9 cellular contexts compared by ENCODE assay signal in genomic region chr9:130140701-130141100, GRCh38.
DNase-seq lines count a peak whose midpoint lies in the region; ATAC-seq, FAIRE-seq and TF ChIP-seq lines count a peak whose summit lies in the region.
"Had no signal": no experiment of that assay in that cellular context is flagged by ENCODE, and none has a peak within 500 bp of the region (broad histone marks: within the 10 kb centered on the region; RNA-seq: fewer than 3 reads in every experiment).

No MANE protein-coding gene starts in this region.

- H3K27me3 Mint-ChIP-seq in activated T-cell treated with anti-CD3 and anti-CD28 coated beads, Interleukin-2, amount 50 U/mL, for 24 hours = peaks cover 22% of the 10 kb centered on the region
- peaks cover 4% of the 10 kb centered on the region for H3K27me3 Mint-ChIP-seq in nephron (ENCODE audit: low read depth)
- H3K27me3 Mint-ChIP-seq in stimulated activated naive CD8-positive, alpha-beta T cell treated with anti-CD3 and anti-CD28 coated beads, Interleukin-15, amount 100 ng/mL, for 72 hours = peaks cover 28% of the 10 kb centered on the region

- peak; percentile 89 for ATAC-seq in stimulated activated naive CD8-positive, alpha-beta T cell treated with anti-CD3 and anti-CD28 coated beads, Interleukin-15, amount 100 ng/mL, for 72 hours

- TF ChIP-seq CTCF in nephron (IDR thresholded peaks at IDR 0.05; ENCODE audit: unreplicated experiment in 3 of 3) = no peak

- H3K4me1 Mint-ChIP-seq in activated T-cell treated with anti-CD3 and anti-CD28 coated beads, Interleukin-2, amount 50 U/mL, for 24 hours (ENCODE audit: low read depth) = peaks cover 79% of the 10 kb centered on the region
- peaks cover 72% of the 10 kb centered on the region for H3K4me1 Mint-ChIP-seq in nephron
- peaks cover 86% of the 10 kb centered on the region for H3K4me1 Mint-ChIP-seq in stimulated activated naive CD8-positive, alpha-beta T cell treated with anti-CD3 and anti-CD28 coated beads, Interleukin-15, amount 100 ng/mL, for 72 hours

- no peaks in the 10 kb centered on the region for H3K9me3 Mint-ChIP-seq in activated T-cell treated with anti-CD3 and anti-CD28 coated beads, Interleukin-2, amount 50 U/mL, for 24 hours
- H3K9me3 Mint-ChIP-seq in nephron = no peaks in the 10 kb centered on the region
- H3K9me3 Mint-ChIP-seq in stimulated activated naive CD8-positive, alpha-beta T cell treated with anti-CD3 and anti-CD28 coated beads, Interleukin-15, amount 100 ng/mL, for 72 hours = no peaks in the 10 kb centered on the region

- H3K4me3 Mint-ChIP-seq in activated T-cell treated with anti-CD3 and anti-CD28 coated beads, Interleukin-2, amount 50 U/mL, for 24 hours = peak overlapping the region; percentile 38
- H3K4me3 Mint-ChIP-seq in nephron = no peak overlapping the region
- peak overlapping the region; percentile 43 to 65 for H3K4me3 Mint-ChIP-seq in stimulated activated naive CD8-positive, alpha-beta T cell treated with anti-CD3 and anti-CD28 coated beads, Interleukin-15, amount 100 ng/mL, for 72 hours

- H3K27ac Mint-ChIP-seq in activated T-cell treated with anti-CD3 and anti-CD28 coated beads, Interleukin-2, amount 50 U/mL, for 24 hours = peak overlapping the region; percentile 91
- peak overlapping the region; percentile 86 to 93 (median 86) for H3K27ac Mint-ChIP-seq in nephron
- peak overlapping the region; percentile 2 to 86 for H3K27ac Mint-ChIP-seq in stimulated activated naive CD8-positive, alpha-beta T cell treated with anti-CD3 and anti-CD28 coated beads, Interleukin-15, amount 100 ng/mL, for 72 hours

- DNase-seq in activated T-cell treated with anti-CD3 and anti-CD28 coated beads for 48 hours (ENCODE audit: low read depth) (peak; percentile 52), NCI-H2196 (lab: John Stamatoyannopoulos, UW; ENCODE audit: unreplicated experiment) (no peak), RCC 7860 (ENCODE audit: low spot score) (no peak), NCI-H2081 treated with DMSO at 0.1 percent for 48 hours (lab: John Stamatoyannopoulos, UW) (no peak)
- no peak for DNase-seq in activated T-cell treated with anti-CD3 and anti-CD28 coated beads, Interleukin-2, amount 50 U/mL, for 1 hour
- DNase-seq in activated T-cell treated with anti-CD3 and anti-CD28 coated beads, Interleukin-2, amount 50 U/mL, for 24 hours = peak; percentile 62
- DNase-seq in stimulated activated naive CD8-positive, alpha-beta T cell treated with anti-CD3 and anti-CD28 coated beads, Interleukin-15, amount 100 ng/mL, for 72 hours = peak; percentile 33 to 72
- DNase-seq: NCI-H446 had no signal

- no peak for FAIRE-seq in RCC 7860 (lab: Jason Lieb, UNC)

- peaks cover 28% of the 10 kb centered on the region for H3K36me3 Mint-ChIP-seq in activated T-cell treated with anti-CD3 and anti-CD28 coated beads, Interleukin-2, amount 50 U/mL, for 24 hours (ENCODE audit: low read depth)
- H3K36me3 Mint-ChIP-seq in nephron (ENCODE audit: low read depth) = peaks cover 10% of the 10 kb centered on the region

Comparison
In these comparisons a context has a peak if more than half of its experiments do, and no peak if none do; other contexts are left out.
1. DNase-seq: peak in activated T-cell treated with anti-CD3 and anti-CD28 coated beads for 48 hours (single experiment), activated T-cell treated with anti-CD3 and anti-CD28 coated beads, Interleukin-2, amount 50 U/mL, for 24 hours (single experiment) and stimulated activated naive CD8-positive, alpha-beta T cell treated with anti-CD3 and anti-CD28 coated beads, Interleukin-15, amount 100 ng/mL, for 72 hours (2 of 2); none in activated T-cell treated with anti-CD3 and anti-CD28 coated beads, Interleukin-2, amount 50 U/mL, for 1 hour (single experiment), NCI-H2196 (single experiment), RCC 7860 (single experiment) and NCI-H2081 treated with DMSO at 0.1 percent for 48 hours (single experiment).
2. H3K4me3 Mint-ChIP-seq: peak in activated T-cell treated with anti-CD3 and anti-CD28 coated beads, Interleukin-2, amount 50 U/mL, for 24 hours (single experiment) and stimulated activated naive CD8-positive, alpha-beta T cell treated with anti-CD3 and anti-CD28 coated beads, Interleukin-15, amount 100 ng/mL, for 72 hours (2 of 2); none in nephron (0 of 3).
3. Peak in every context shown above with its lines, with median percentiles within 50 percentile points of each other: H3K27ac Mint-ChIP-seq.